Comparison of ENCODE assay signal across 21 cellular contexts in the genomic region with DNA sequence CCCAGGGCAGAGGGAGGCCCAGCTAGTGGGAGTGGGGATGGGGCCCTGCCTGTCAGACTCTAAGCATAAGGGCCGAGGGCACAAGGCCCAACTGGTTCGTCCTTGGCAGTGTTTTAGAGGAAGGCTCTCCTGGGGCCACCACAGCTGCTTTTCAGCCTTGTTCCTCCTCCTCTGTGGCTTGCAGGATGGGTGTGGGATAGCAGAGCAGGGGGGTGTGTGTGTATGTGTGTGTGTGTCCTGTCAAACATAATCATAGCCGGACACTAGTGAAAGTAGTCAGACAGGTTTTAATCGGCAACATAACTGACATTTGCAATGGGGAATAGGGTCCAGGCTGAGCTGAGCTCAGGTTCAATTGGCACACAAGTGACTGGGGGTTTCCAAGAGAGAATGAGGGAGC.
DNase-seq lines count a peak whose midpoint lies in the region; TF ChIP-seq lines count a peak whose summit lies in the region.
"Had no signal": no experiment of that assay in that cellular context is flagged by ENCODE, and none has a peak within 500 bp of the region (broad histone marks: within the 10 kb centered on the region; RNA-seq: fewer than 3 reads in every experiment).

No MANE protein-coding gene starts in this region.

- peaks cover 41% of the 10 kb centered on the region for H3K4me1 Mint-ChIP-seq in neural progenitor cell
- H3K4me1 Mint-ChIP-seq: activated CD4-positive, alpha-beta T cell treated with anti-CD3 and anti-CD28 coated beads for 36 hours had no signal

- H3K4me1 ChIP-seq in BLaER1 = peaks cover 80% of the 10 kb centered on the region
- H3K4me1 ChIP-seq in neural progenitor cell = no peaks in the 10 kb centered on the region

- peak overlapping the region; percentile 61 for H3K9ac ChIP-seq in BLaER1
- no peak overlapping the region for H3K9ac ChIP-seq in neural progenitor cell

- no peaks in the 10 kb centered on the region for H3K27me3 ChIP-seq in BLaER1
- H3K27me3 ChIP-seq in neural progenitor cell = no peaks in the 10 kb centered on the region
- H3K27me3 ChIP-seq: brain microvascular endothelial cell, esophagus muscularis mucosa had no signal

- H3K27ac Mint-ChIP-seq in neural progenitor cell = peak overlapping the region; percentile 70
- H3K27ac Mint-ChIP-seq: activated CD4-positive, alpha-beta T cell treated with anti-CD3 and anti-CD28 coated beads for 36 hours; activated naive CD4-positive, alpha-beta T cell treated with anti-CD3 and anti-CD28 coated beads for 36 hours; stimulated activated naive CD8-positive, alpha-beta T cell treated with anti-CD3 and anti-CD28 coated beads, Interleukin-15, Interleukin-2, amounts not matched to agents 100 ng/mL and 50 ng/mL, for 24 hours had no signal

- CTCF ChIA-PET in HEK293T (lab: Yijun Ruan, JAX) = interaction anchor here (1.2 kb wide), 1 partner anchor 11 kb away, joined by 4 read pairs; no protein-coding TSS in a partner anchor

- DNase-seq in HT-29 (ENCODE audit: low spot score) (peak; percentile 42), epithelial cell of esophagus (ENCODE audit: low read depth) (peak; percentile 45), neural progenitor cell (ENCODE audit: low spot score) (no peak), CD1c-positive myeloid dendritic cell (ENCODE audit: extremely low spot score) (no peak), NCI-H526 treated with DMSO at 0.1 percent for 48 hours (lab: John Stamatoyannopoulos, UW) (no peak), HEK293T (ENCODE audit: extremely low spot score) (no peak)
- no peak for DNase-seq in activated CD8-positive, alpha-beta memory T cell treated with anti-CD3 and anti-CD28 coated beads, Interleukin-2, amount 50 U/mL, for 48 hours
- DNase-seq: activated CD4-positive, alpha-beta T cell treated with anti-CD3 and anti-CD28 coated beads for 36 hours; activated CD8-positive, alpha-beta memory T cell treated with anti-CD3 and anti-CD28 coated beads, Interleukin-2, amount 50 U/mL, for 4 hours; activated naive CD4-positive, alpha-beta T cell treated with anti-CD3 and anti-CD28 coated beads for 36 hours; brain microvascular endothelial cell; COR-L47; GOT3; head of caudate nucleus; NCI-H1048; NCI-H2171; Right ventricle myocardium superior; stimulated activated CD4-positive, alpha-beta T cell treated with anti-CD3 and anti-CD28 coated beads, Interleukin-15, amount 100 ng/mL, for 24 hours had no signal

- TF ChIP-seq CTCF in epithelial cell of esophagus (IDR thresholded peaks at IDR 0.05; ENCODE audit: insufficient read depth, low read depth, low read length, missing control alignments) = no peak
- TF ChIP-seq CTCF in neural progenitor cell (IDR thresholded peaks at IDR 0.05) = no peak

- peaks cover 11% of the 10 kb centered on the region for H3K36me3 Mint-ChIP-seq in neural progenitor cell

- H3K79me2 ChIP-seq in neural progenitor cell (ENCODE audit: low read depth) = no peaks in the 10 kb centered on the region

- H3K4me2 ChIP-seq in BLaER1 (peak overlapping the region; percentile 90), neural progenitor cell (no peak overlapping the region)

- H3F3A ChIP-seq in neural progenitor cell (ENCODE audit: low read depth) = no peaks in the 10 kb centered on the region

- H3K36me3 ChIP-seq in BLaER1 (peaks cover 28% of the 10 kb centered on the region), neural progenitor cell (no peaks in the 10 kb centered on the region)
- H3K36me3 ChIP-seq: brain microvascular endothelial cell had no signal

- no peak overlapping the region for H3K4me3 Mint-ChIP-seq in neural progenitor cell
- H3K4me3 Mint-ChIP-seq: activated CD4-positive, alpha-beta T cell treated with anti-CD3 and anti-CD28 coated beads for 36 hours; activated naive CD4-positive, alpha-beta T cell treated with anti-CD3 and anti-CD28 coated beads for 36 hours; stimulated activated naive CD8-positive, alpha-beta T cell treated with anti-CD3 and anti-CD28 coated beads, Interleukin-15, Interleukin-2, amounts not matched to agents 100 ng/mL and 50 ng/mL, for 24 hours had no signal

- no peak overlapping the region for H2AFZ ChIP-seq in neural progenitor cell (replicated peaks)

- POLR2A ChIA-PET in HEK293T (lab: Yijun Ruan, JAX) = no interaction called here

- H3K4me3 ChIP-seq in BLaER1 (no peak overlapping the region), epithelial cell of esophagus (ENCODE audit: low read length) (no peak overlapping the region), neural progenitor cell (no peak overlapping the region)
- H3K4me3 ChIP-seq: esophagus muscularis mucosa had no signal

- H4K20me1 ChIP-seq in BLaER1 (no peaks in the 10 kb centered on the region), neural progenitor cell (ENCODE audit: low read depth) (no peaks in the 10 kb centered on the region)

- peaks cover 2% of the 10 kb centered on the region for H3K9me3 Mint-ChIP-seq in neural progenitor cell
- H3K9me3 Mint-ChIP-seq: activated naive CD4-positive, alpha-beta T cell treated with anti-CD3 and anti-CD28 coated beads for 36 hours; stimulated activated naive CD8-positive, alpha-beta T cell treated with anti-CD3 and anti-CD28 coated beads, Interleukin-15, Interleukin-2, amounts not matched to agents 100 ng/mL and 50 ng/mL, for 24 hours had no signal

- H3K9me3 ChIP-seq in BLaER1 (peaks cover 10% of the 10 kb centered on the region; the same call in 1 of the 2 replicates), neural progenitor cell (ENCODE audit: low read depth) (no peaks in the 10 kb centered on the region)
- H3K9me3 ChIP-seq: esophagus muscularis mucosa had no signal

- H3K27ac ChIP-seq in BLaER1 = peak overlapping the region; percentile 79
- H3K27ac ChIP-seq in neural progenitor cell = no peak overlapping the region
- H3K27ac ChIP-seq: brain microvascular endothelial cell, esophagus muscularis mucosa had no signal

- peaks cover 2% of the 10 kb centered on the region for H3K27me3 Mint-ChIP-seq in neural progenitor cell (ENCODE audit: insufficient read depth, low read depth)
- H3K27me3 Mint-ChIP-seq: activated CD4-positive, alpha-beta T cell treated with anti-CD3 and anti-CD28 coated beads for 36 hours; stimulated activated naive CD8-positive, alpha-beta T cell treated with anti-CD3 and anti-CD28 coated beads, Interleukin-15, Interleukin-2, amounts not matched to agents 100 ng/mL and 50 ng/mL, for 24 hours had no signal

TF ChIP-seq in HEK293T, 16 proteins besides CTCF, POLR2A, EP300 and RAD21:
- TF ChIP-seq FOXK2 (IDR thresholded peaks at IDR 0.05) = no peak
- no peak for TF ChIP-seq FOXA1 (IDR thresholded peaks at IDR 0.05)
- TF ChIP-seq CTBP1 (IDR thresholded peaks at IDR 0.05; ENCODE audit: borderline replicate concordance) = no peak
- TF ChIP-seq ZNF384 (IDR thresholded peaks at IDR 0.05) = no peak
- no peak for TF ChIP-seq HDGF (IDR thresholded peaks at IDR 0.05; ENCODE audit: borderline replicate concordance)
- no peak for TF ChIP-seq SUZ12 (IDR thresholded peaks at IDR 0.05)
- no peak for TF ChIP-seq NFRKB (IDR thresholded peaks at IDR 0.05)
- no peak for TF ChIP-seq L3MBTL2 (conservative IDR thresholded peaks at IDR 0.05)
- TF ChIP-seq BHLHE40 (IDR thresholded peaks at IDR 0.05; ENCODE audit: borderline replicate concordance) = no peak
- no peak for TF ChIP-seq TARDBP (IDR thresholded peaks at IDR 0.05)
- no peak for TF ChIP-seq LEF1 (IDR thresholded peaks at IDR 0.05; ENCODE audit: borderline replicate concordance)
- TF ChIP-seq FOXM1 (IDR thresholded peaks at IDR 0.05; ENCODE audit: borderline replicate concordance) = no peak
- no peak for TF ChIP-seq ARNT (IDR thresholded peaks at IDR 0.05)
- TF ChIP-seq ELF4 (IDR thresholded peaks at IDR 0.05) = no peak
- TF ChIP-seq SP1 (IDR thresholded peaks at IDR 0.05) = no peak
- TF ChIP-seq, protein P1, sequence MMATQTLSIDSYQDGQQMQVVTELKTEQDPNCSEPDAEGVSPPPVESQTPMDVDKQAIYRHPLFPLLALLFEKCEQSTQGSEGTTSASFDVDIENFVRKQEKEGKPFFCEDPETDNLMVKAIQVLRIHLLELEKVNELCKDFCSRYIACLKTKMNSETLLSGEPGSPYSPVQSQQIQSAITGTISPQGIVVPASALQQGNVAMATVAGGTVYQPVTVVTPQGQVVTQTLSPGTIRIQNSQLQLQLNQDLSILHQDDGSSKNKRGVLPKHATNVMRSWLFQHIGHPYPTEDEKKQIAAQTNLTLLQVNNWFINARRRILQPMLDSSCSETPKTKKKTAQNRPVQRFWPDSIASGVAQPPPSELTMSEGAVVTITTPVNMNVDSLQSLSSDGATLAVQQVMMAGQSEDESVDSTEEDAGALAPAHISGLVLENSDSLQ (IDR thresholded peaks at IDR 0.05) = no peak

Comparison
In these comparisons a context has a peak if more than half of its experiments do, and no peak if none do; other contexts are left out.
1. DNase-seq: peak in HT-29 (single experiment) and epithelial cell of esophagus (single experiment); none in neural progenitor cell (single experiment), CD1c-positive myeloid dendritic cell (single experiment), NCI-H526 treated with DMSO at 0.1 percent for 48 hours (single experiment), HEK293T (single experiment) and activated CD8-positive, alpha-beta memory T cell treated with anti-CD3 and anti-CD28 coated beads, Interleukin-2, amount 50 U/mL, for 48 hours (single experiment).